Comparison of ENCODE assay signal across 20 cellular contexts in genomic region chr10:132882481-132882951, GRCh38. TPM values are rescaled to one million over a fixed set of nuclear protein-coding genes. Genes with fewer than 3 reads are reported as not detected.
A peak's percentile ranks its signal among the peaks of the same experiment; 100 is the strongest.
DNase-seq lines count a peak whose midpoint lies in the region; ATAC-seq, FAIRE-seq and TF ChIP-seq lines count a peak whose summit lies in the region.
"Had no signal": no experiment of that assay in that cellular context is flagged by ENCODE, and none has a peak within 500 bp of the region (broad histone marks: within the 10 kb centered on the region; RNA-seq: fewer than 3 reads in every experiment).

No MANE protein-coding gene starts in this region.

- no peak overlapping the region for H3K4me3 ChIP-seq in left ventricle myocardium inferior
- H3K4me3 ChIP-seq in H1 (ENCODE audit: extremely low read depth in 1 of 4, insufficient read depth in 2 of 4, low read depth in 3 of 4, low read length in 4 of 4) = no peak overlapping the region
- H3K4me3 ChIP-seq in neural progenitor cell = no peak overlapping the region
- H3K4me3 ChIP-seq: BLaER1, HAP-1, PC-9, SJSA1 had no signal

- H2BK12ac ChIP-seq in H1 (ENCODE audit: low read depth, low read length) = no peak overlapping the region; the same call in 1 of the 2 replicates

- H3K27ac ChIP-seq in left ventricle myocardium inferior (replicated peaks) (no peak overlapping the region), H1 (ENCODE audit: low read depth, low read length) (no peak overlapping the region), neural progenitor cell (no peak overlapping the region)
- H3K27ac ChIP-seq: BLaER1, PC-9, RWPE1, SJSA1 had no signal

- no peak overlapping the region for H3K4me2 ChIP-seq in H1 (ENCODE audit: insufficient read depth in 1 of 2, low read depth in 2 of 2, low read length in 2 of 2)
- H3K4me2 ChIP-seq in neural progenitor cell = no peak overlapping the region
- H3K4me2 ChIP-seq: BLaER1, PC-9 had no signal

- 91% methylated on average over 14 of the region's 14 CpGs; no CpG with 5 or more reads in 1 of the 2 experiments for WGBS in H1 (ENCODE audit: extremely low coverage in 1 of 2, insufficient coverage in 1 of 2, insufficient read length in 1 of 2, insufficient replicate concordance in 2 of 2, low coverage in 1 of 2, low lambda C conversion rate in 2 of 2, missing lambda C conversion rate in 1 of 2), 2 experiments

- H3K56ac ChIP-seq in H1 (replicated peaks; ENCODE audit: insufficient read length, low read depth, low read length) = no peak overlapping the region

- H2BK15ac ChIP-seq in H1 (ENCODE audit: low read length) = no peak overlapping the region

- H3K4me3 Mint-ChIP-seq in neural progenitor cell (no peak overlapping the region), type B pancreatic cell (no peak overlapping the region)
- H3K4me3 Mint-ChIP-seq: CD4-positive, alpha-beta memory T cell had no signal

- FAIRE-seq in H1 (lab: Jason Lieb, UNC) = no peak
- FAIRE-seq: HTR-8/SVneo had no signal

- H3K36me3 ChIP-seq in left ventricle myocardium inferior (no peaks in the 10 kb centered on the region), H1 (ENCODE audit: control insufficient read depth in 2 of 4, insufficient read depth in 4 of 4, low read length in 3 of 4) (no peaks in the 10 kb centered on the region), neural progenitor cell (no peaks in the 10 kb centered on the region)
- H3K36me3 ChIP-seq: BLaER1, HAP-1, SJSA1 had no signal

- no peak for TF ChIP-seq EP300 in H1 (IDR thresholded peaks at IDR 0.05; ENCODE audit: borderline replicate concordance in 1 of 2, low read depth in 2 of 2, low read length in 2 of 2)

- H3K4me1 ChIP-seq in left ventricle myocardium inferior (no peaks in the 10 kb centered on the region), H1 (replicated peaks in 1 of 4; ENCODE audit: control insufficient read depth in 3 of 4, insufficient read depth in 4 of 4, low read length in 3 of 4) (peaks cover 0 to 19% (median 8%) of the 10 kb centered on the region in 4 experiments; a peak in 6 of 7 replicates), neural progenitor cell (no peaks in the 10 kb centered on the region)
- H3K4me1 ChIP-seq: HAP-1 had no signal

- H3K79me2 ChIP-seq in H1 (ENCODE audit: control insufficient read depth in 1 of 2, insufficient read depth in 2 of 2, low read length in 2 of 2) (no peaks in the 10 kb centered on the region), neural progenitor cell (ENCODE audit: low read depth) (no peaks in the 10 kb centered on the region)

- no peak overlapping the region for H3K23ac ChIP-seq in H1 (ENCODE audit: insufficient read length)

- H3K9ac ChIP-seq in H1 (replicated peaks in 1 of 4; ENCODE audit: extremely low read depth in 1 of 4, low read depth in 3 of 4, low read length in 3 of 4) (no peak overlapping the region), neural progenitor cell (no peak overlapping the region)
- H3K9ac ChIP-seq: BLaER1 had no signal

- POLR2A ChIA-PET in H1 (lab: Charles Lee; ENCODE audit: partially characterized antibody) = no interaction called here

- DNase-seq in left cardiac atrium (peak; percentile 12), left ventricle myocardium inferior (no peak), H1 (ENCODE audit: low read depth in 1 of 2, low spot score in 2 of 2) (no peak), neural progenitor cell (ENCODE audit: low spot score) (no peak), type B pancreatic cell (ENCODE audit: extremely low spot score, unreplicated experiment) (peak; percentile 54), NCI-H226 (no peak), NCI-H2171 (lab: John Stamatoyannopoulos, UW) (no peak)
- DNase-seq: CD4-positive, alpha-beta memory T cell; DMS153; GDM1; NCI-H1105; NCI-H2227 treated with DMSO at 0.1 percent for 48 hours; NCI-H524 treated with DMSO at 0.1 percent for 48 hours; PC-9 had no signal

- no peaks in the 10 kb centered on the region for H3K9me3 Mint-ChIP-seq in neural progenitor cell
- H3K9me3 Mint-ChIP-seq in type B pancreatic cell = no peaks in the 10 kb centered on the region
- H3K9me3 Mint-ChIP-seq: CD4-positive, alpha-beta memory T cell had no signal

- H3K36me3 Mint-ChIP-seq in neural progenitor cell = no peaks in the 10 kb centered on the region
- H3K36me3 Mint-ChIP-seq in type B pancreatic cell = no peaks in the 10 kb centered on the region
- H3K36me3 Mint-ChIP-seq: CD4-positive, alpha-beta memory T cell had no signal

- TF ChIP-seq CTCF in left ventricle myocardium inferior (IDR thresholded peaks at IDR 0.05; ENCODE audit: borderline replicate concordance) (no peak), H1 (IDR thresholded peaks at IDR 0.05; ENCODE audit: control extremely low read depth in 1 of 3, insufficient read depth in 1 of 3, low read depth in 1 of 3, low read length in 3 of 3) (no peak), neural progenitor cell (IDR thresholded peaks at IDR 0.05) (no peak), type B pancreatic cell (conservative IDR thresholded peaks at IDR 0.05) (no peak)

- H3F3A ChIP-seq in neural progenitor cell (ENCODE audit: low read depth) = no peaks in the 10 kb centered on the region

- H3K27ac Mint-ChIP-seq in neural progenitor cell (peak overlapping the region; percentile 53), type B pancreatic cell (no peak overlapping the region)
- H3K27ac Mint-ChIP-seq: CD4-positive, alpha-beta memory T cell had no signal

- H3K27me3 Mint-ChIP-seq in neural progenitor cell (ENCODE audit: insufficient read depth, low read depth) = peaks cover 15% of the 10 kb centered on the region
- H3K27me3 Mint-ChIP-seq in type B pancreatic cell = peaks cover 24% of the 10 kb centered on the region

- no peak overlapping the region for H2BK120ac ChIP-seq in H1 (replicated peaks; ENCODE audit: low read depth, low read length)

- H3K4ac ChIP-seq in H1 (replicated peaks; ENCODE audit: insufficient read length, low read depth, low read length) = no peak overlapping the region

- intact Hi-C loops in left cardiac atrium (cut with DNase I) (no loop called here), left ventricle myocardium inferior (cut with micrococcal nuclease) (no loop called here)

- TF ChIP-seq RAD21 in H1 (IDR thresholded peaks at IDR 0.05 in 1 of 2, conservative IDR thresholded peaks at IDR 0.05 in 1 of 2; ENCODE audit: low read depth in 2 of 2, low read length in 2 of 2) = no peak

- TF ChIP-seq POLR2A in H1 (IDR thresholded peaks at IDR 0.05; ENCODE audit: control extremely low read depth in 1 of 2, low read depth in 2 of 2, low read length in 2 of 2) = no peak

- no peaks in the 10 kb centered on the region for H3K9me3 ChIP-seq in left ventricle myocardium inferior (replicated peaks)
- no peaks in the 10 kb centered on the region for H3K9me3 ChIP-seq in H1 (ENCODE audit: insufficient read depth in 2 of 2, low read depth in 1 of 2, low read length in 1 of 2)
- no peaks in the 10 kb centered on the region for H3K9me3 ChIP-seq in neural progenitor cell (ENCODE audit: low read depth)
- H3K9me3 ChIP-seq: BLaER1, HAP-1, SJSA1 had no signal

- H2BK5ac ChIP-seq in H1 (ENCODE audit: low read depth, low read length) = no peak overlapping the region

- H4K8ac ChIP-seq in H1 (ENCODE audit: extremely low read depth, insufficient read depth, low read length) = no peak overlapping the region

- peak overlapping the region; percentile 55 for H4K91ac ChIP-seq in H1 (replicated peaks; ENCODE audit: insufficient read length, low read length)

- H3K4me1 Mint-ChIP-seq in neural progenitor cell (peaks cover 5% of the 10 kb centered on the region), type B pancreatic cell (ENCODE audit: unreplicated experiment) (peaks cover 6% of the 10 kb centered on the region)

- H4K5ac ChIP-seq in H1 (ENCODE audit: insufficient read length, low read depth, low read length) = no peak overlapping the region

- no peaks in the 10 kb centered on the region for H4K20me1 ChIP-seq in H1 (replicated peaks in 1 of 2; ENCODE audit: control insufficient read depth in 1 of 2, insufficient read depth in 2 of 2, low read length in 2 of 2)
- no peaks in the 10 kb centered on the region for H4K20me1 ChIP-seq in neural progenitor cell (ENCODE audit: low read depth)

- ATAC-seq in left cardiac atrium (no peak), GM19455 (IDR thresholded peaks at IDR 0.05; ENCODE audit: unreplicated experiment) (no peak)

- H2AFZ ChIP-seq in H1 (ENCODE audit: low read length) = no peak overlapping the region
- no peak overlapping the region for H2AFZ ChIP-seq in neural progenitor cell (replicated peaks)
- H2AFZ ChIP-seq: PC-9 had no signal

- H3K27me3 ChIP-seq in left ventricle myocardium inferior (ENCODE audit: low read depth) (peaks cover 44% of the 10 kb centered on the region), H1 (replicated peaks in 1 of 4; ENCODE audit: control insufficient read depth in 3 of 4, extremely low read depth in 1 of 4, insufficient read depth in 3 of 4, low read length in 3 of 4) (peaks cover 0 to 2% (median 0%) of the 10 kb centered on the region in 4 experiments; a peak in 1 of 7 replicates), neural progenitor cell (no peaks in the 10 kb centered on the region)

- peak overlapping the region; percentile 13; the same call in 1 of the 2 replicates for H2AK5ac ChIP-seq in H1 (ENCODE audit: low read depth, low read length)

- no peak overlapping the region for H3K14ac ChIP-seq in H1 (ENCODE audit: insufficient read length)

- no peak overlapping the region for H2BK20ac ChIP-seq in H1 (ENCODE audit: low read length)

- H3K79me1 ChIP-seq in H1 (ENCODE audit: low read depth, low read length) = no peaks in the 10 kb centered on the region

- CTCF ChIA-PET in H1 (lab: Charles Lee; ENCODE audit: partially characterized antibody) = interaction anchor here (0.9 to 1.6 kb wide), 7 partner anchors 10 to 140 kb away, joined by 3 to 15 read pairs (median 4); no protein-coding TSS in a partner anchor

- peaks cover 6% of the 10 kb centered on the region; the same call in 1 of the 2 replicates for H3K23me2 ChIP-seq in H1 (ENCODE audit: low read depth, low read length)

- no peak overlapping the region for H3K18ac ChIP-seq in H1 (ENCODE audit: extremely low read depth, low read length)

TF ChIP-seq in H1, 55 proteins besides CTCF, POLR2A, EP300 and RAD21 (continues in another document):
- TF ChIP-seq KDM4A (IDR thresholded peaks at IDR 0.05; ENCODE audit: low read depth, low read length, severe bottlenecking) = no peak

RNA-seq across cellular contexts. Expression of gene CFAP46, which starts 59.9 kb away (rescaled TPM):
- total RNA-seq in left cardiac atrium (1 to 10 TPM; 1.2 to 1.7 TPM), left ventricle myocardium inferior (0.99 TPM), neural progenitor cell (ENCODE audit: low replicate concordance) (1.6 and 4.6 TPM in 2 replicates), type B pancreatic cell (ENCODE audit: low replicate concordance) (2.9 and 10.9 TPM in 2 replicates)
- total RNA-seq in H1 (2021; fragmentation: NEBNext Ultra II Directional; extraction: Animal tissue kit (Norgen Biotek cat#: 25700)) = 3.1 and 4.8 TPM in 2 replicates
- 2.2 and 2.6 TPM in 2 replicates for polyA plus RNA-seq in H1 (2011; rRNA removed)
- polyA plus RNA-seq in H1 (2011; cell fraction: cytosol; rRNA removed) = 2.7 TPM
- 8.9 TPM for polyA plus RNA-seq in H1 (2011; cell fraction: nucleus; rRNA removed)
- polyA plus RNA-seq in H1 (2012, experiment 1 of 2) = 2.5 to 4.7 TPM (median 3.4 TPM) in 4 replicates
- polyA plus RNA-seq in H1 (2012, experiment 2 of 2) = 2.7 TPM
- 2.8 TPM for polyA plus RNA-seq in H1 (2013, experiment 1 of 2)
- 2.5 TPM for polyA plus RNA-seq in H1 (2013, experiment 2 of 2)
- 3.9 TPM in 2 replicates for polyA minus RNA-seq in H1 (2011; rRNA and poly(A)+ RNA removed)
- 0.29 TPM for polyA minus RNA-seq in H1 (2011; cell fraction: cytosol; rRNA and poly(A)+ RNA removed)
- 5.8 TPM for polyA minus RNA-seq in H1 (2011; cell fraction: nucleus; rRNA and poly(A)+ RNA removed)
- total RNA-seq: CD4-positive, alpha-beta memory T cell; PC-9 had no signal
- polyA plus RNA-seq: CD4-positive, alpha-beta memory T cell had no signal

Comparison
In these comparisons a context has a peak if more than half of its experiments do, and no peak if none do; other contexts are left out.
1. DNase-seq: peak in left cardiac atrium (single experiment) and type B pancreatic cell (single experiment); none in left ventricle myocardium inferior (single experiment), H1 (0 of 2), neural progenitor cell (single experiment), NCI-H226 (single experiment) and NCI-H2171 (single experiment).